8 cellular contexts compared by ENCODE assay signal in the genomic region with DNA sequence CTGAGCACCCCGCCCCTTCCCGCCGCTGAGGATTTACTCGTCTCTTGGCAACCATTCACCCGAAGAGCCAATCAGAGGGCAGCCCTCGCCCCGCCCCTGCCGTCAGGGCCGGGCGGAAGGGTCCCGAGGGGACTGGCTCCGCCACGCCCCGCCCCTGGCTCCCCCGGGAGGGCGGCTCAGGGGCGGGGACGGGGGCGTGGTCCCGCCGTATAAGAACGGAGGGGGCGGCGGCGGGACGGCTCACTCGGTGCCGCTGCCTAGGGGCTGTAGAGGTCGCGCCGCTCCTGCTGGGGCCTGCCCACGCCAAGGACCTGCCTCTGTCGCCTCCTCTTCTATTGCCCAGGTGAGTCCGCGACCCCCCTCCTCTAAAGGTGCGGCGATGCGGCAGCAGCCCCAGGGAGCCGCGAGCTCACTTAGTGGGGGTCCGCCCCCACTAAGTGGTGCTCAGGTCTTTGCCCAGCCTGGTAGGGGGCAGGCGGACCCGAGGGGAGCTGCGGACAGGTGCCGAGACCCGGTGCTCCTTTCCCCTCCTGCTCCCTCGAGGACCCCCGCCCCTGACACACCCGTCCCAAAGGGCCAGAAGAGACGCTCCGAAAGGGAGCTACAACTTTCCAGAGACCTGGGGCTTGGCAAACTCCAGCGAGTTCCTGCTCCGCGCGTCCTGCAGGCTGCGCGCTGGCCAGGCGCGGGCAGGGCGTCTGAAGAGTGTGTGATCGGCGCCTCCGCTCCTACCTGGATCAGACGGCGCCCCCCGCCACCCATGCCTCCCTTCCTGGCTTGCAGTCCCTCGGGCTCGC. TPM values are rescaled to one million over a fixed set of nuclear protein-coding genes. Genes with fewer than 3 reads are reported as not detected.
DNase-seq lines count a peak whose midpoint lies in the region; ATAC-seq and TF ChIP-seq lines count a peak whose summit lies in the region.

Gene TENT5C (plus strand): TSS at position 238 of the 797 bp plus-strand sequence. CDS start 16,821 bp downstream, outside the sequence.

- no peaks in the 10 kb centered on the region for H3K27me3 Mint-ChIP-seq in CD4-positive, alpha-beta memory T cell

- H3K36me3 ChIP-seq in CD4-positive, alpha-beta memory T cell (ENCODE audit: insufficient read depth, low read length) = no peaks in the 10 kb centered on the region
- H3K36me3 ChIP-seq in duodenal mucosa (ENCODE audit: control insufficient read depth in 1 of 2, insufficient read depth in 2 of 2, low read length in 2 of 2) = no peaks in the 10 kb centered on the region

- H3K4me1 Mint-ChIP-seq in CD4-positive, alpha-beta memory T cell = peaks cover 28 to 59% (median 37%) of the 10 kb centered on the region in 4 donors

- POLR2A ChIA-PET in CD4-positive, alpha-beta memory T cell (lab: Charles Lee; ENCODE audit: partially characterized antibody) = interaction anchor here (0.6 to 12.2 kb wide), 26 partner anchors 9 to 851 kb away, joined by 3 to 493 read pairs (median 6); partner anchors contain the start of genes CD2 and MAN1A2

- peak within 1 kb of the TSS; percentile 93 to 98 for H3K4me3 ChIP-seq in CD4-positive, alpha-beta memory T cell (ENCODE audit: low read length in 2 of 2)
- H3K4me3 ChIP-seq in duodenal mucosa (ENCODE audit: low read depth in 1 of 2, low read length in 2 of 2) (peak within 1 kb of the TSS; percentile 93 to 95), lower leg skin (ENCODE audit: low read depth, poor library complexity, severe bottlenecking) (peak within 1 kb of the TSS; percentile 73)

- H3K27me3 ChIP-seq in CD4-positive, alpha-beta memory T cell (ENCODE audit: insufficient read depth, low read length) = no peaks in the 10 kb centered on the region
- H3K27me3 ChIP-seq in duodenal mucosa (ENCODE audit: control insufficient read depth in 1 of 2, insufficient read depth in 2 of 2, low read length in 2 of 2) = peaks cover 0 to 6% of the 10 kb centered on the region in 2 donors

- peaks cover 43% of the 10 kb centered on the region for H3K4me1 ChIP-seq in CD4-positive, alpha-beta memory T cell (ENCODE audit: insufficient read depth, low read length)
- peaks cover 21 to 27% of the 10 kb centered on the region in 2 donors for H3K4me1 ChIP-seq in duodenal mucosa (ENCODE audit: control insufficient read depth in 1 of 2, insufficient read depth in 2 of 2, low read length in 2 of 2)

- peak within 1 kb of the TSS; percentile 94 to 100 (median 99) for H3K27ac Mint-ChIP-seq in CD4-positive, alpha-beta memory T cell

- H3K36me3 Mint-ChIP-seq in CD4-positive, alpha-beta memory T cell = peaks cover 21 to 36% of the 10 kb centered on the region in 2 donors

- H3K4me3 Mint-ChIP-seq in CD4-positive, alpha-beta memory T cell = peak within 1 kb of the TSS; percentile 91 to 100 (median 98)

- DNase-seq in CD4-positive, alpha-beta memory T cell = peak; percentile 99 to 100 (median 99)
- DNase-seq in NCI-H774 (lab: John Stamatoyannopoulos, UW) (peak; percentile 92), lower leg skin (ENCODE audit: low spot score in 2 of 2) (peak; percentile 96 to 99)
- DNase-seq in activated CD4-positive, alpha-beta T cell treated with anti-CD3 and anti-CD28 coated beads, Interleukin-2, amount 50 U/mL, for 48 hours = peak; percentile 98
- DNase-seq in stimulated activated CD4-positive, alpha-beta T cell treated with anti-CD3 and anti-CD28 coated beads, Interleukin-4, amount 100 ng/mL, for 24 hours = peak; percentile 98

- ATAC-seq in GM19452 (IDR thresholded peaks at IDR 0.05; ENCODE audit: unreplicated experiment) (peak; percentile 84), HG03571 (IDR thresholded peaks at IDR 0.05; ENCODE audit: unreplicated experiment) (peak; percentile 86)

- TF ChIP-seq POLR2A in lower leg skin (IDR thresholded peaks at IDR 0.05) = peak in 1 of 2 donors; percentile 44

- CTCF ChIA-PET in CD4-positive, alpha-beta memory T cell (lab: Charles Lee; ENCODE audit: partially characterized antibody) = interaction anchor here (0.6 to 13.9 kb wide), 10 partner anchors 17 to 551 kb away, joined by 3 to 135 read pairs (median 11); no protein-coding TSS in a partner anchor

- intact Hi-C loops in CD4-positive, alpha-beta memory T cell (cut with micrococcal nuclease) = loop anchor here (1.0 to 10.0 kb wide), 10 partner anchors 9 to 1536 kb away; partner anchors contain the start of genes CD2, TTF2 and WARS2
- intact Hi-C loops in lower leg skin (cut with DNase I; ENCODE audit: low total_unique reads) = no loop called here

- H3K9ac ChIP-seq in duodenal mucosa (ENCODE audit: low read depth in 1 of 2, low read length in 2 of 2) = peak within 1 kb of the TSS; percentile 91 to 92

- no peaks in the 10 kb centered on the region for H3K9me3 Mint-ChIP-seq in CD4-positive, alpha-beta memory T cell

- H3K27ac ChIP-seq in CD4-positive, alpha-beta memory T cell (ENCODE audit: low read depth, low read length) = peak within 1 kb of the TSS; percentile 92
- peak within 1 kb of the TSS; percentile 85 for H3K27ac ChIP-seq in duodenal mucosa (ENCODE audit: low read depth, low read length)

- 0 to 1% methylated on average over 41 to 50 of the region's 68 CpGs for WGBS in lower leg skin, 2 donors

- H3K9me3 ChIP-seq in CD4-positive, alpha-beta memory T cell (ENCODE audit: control insufficient read depth in 1 of 2, low read length in 2 of 2) = no peaks in the 10 kb centered on the region
- H3K9me3 ChIP-seq in duodenal mucosa (ENCODE audit: control insufficient read depth in 1 of 2, low read length in 2 of 2) = no peaks in the 10 kb centered on the region

- no peak for TF ChIP-seq CTCF in lower leg skin (IDR thresholded peaks at IDR 0.05)

RNA-seq across cellular contexts. Expression of gene TENT5C, which starts in this region (rescaled TPM):
- total RNA-seq in CD4-positive, alpha-beta memory T cell = 10 to 100 TPM; 13.9 to 14.8 TPM
- 10 to 100 TPM in 1 of 2 donors, 1 to 10 TPM in 1; 5.3 to 43.0 TPM for polyA plus RNA-seq in CD4-positive, alpha-beta memory T cell
- 1 to 10 TPM; 1.9 to 4.3 (median 2.8) TPM for total RNA-seq in lower leg skin

Comparison
In these comparisons a context has a peak if more than half of its experiments do, and no peak if none do; other contexts are left out.
1. Peak in every context shown above with its lines: DNase-seq, ATAC-seq, H3K4me3 ChIP-seq and H3K27ac ChIP-seq.